In genomic region chr2:160464996-160465395, GRCh38 we compare ENCODE assay signal across 16 cellular contexts. TPM values are rescaled to one million over a fixed set of nuclear protein-coding genes. Genes with fewer than 3 reads are reported as not detected.
A peak's percentile ranks its signal among the peaks of the same experiment; 100 is the strongest.
DNase-seq lines count a peak whose midpoint lies in the region; ATAC-seq, FAIRE-seq and TF ChIP-seq lines count a peak whose summit lies in the region.
"Had no signal": no experiment of that assay in that cellular context is flagged by ENCODE, and none has a peak within 500 bp of the region (broad histone marks: within the 10 kb centered on the region; RNA-seq: fewer than 3 reads in every experiment).

No MANE protein-coding gene starts in this region.

- H3K4me3 Mint-ChIP-seq in stimulated activated naive CD8-positive, alpha-beta T cell treated with anti-CD3 and anti-CD28 coated beads, Interleukin-15, amount 100 ng/mL, for 72 hours = no peak overlapping the region
- no peak overlapping the region for H3K4me3 Mint-ChIP-seq in astrocyte (ENCODE audit: unreplicated experiment)
- H3K4me3 Mint-ChIP-seq: IgD-negative memory B cell; neural progenitor cell; stimulated activated naive B cell treated with anti-CD40 and anti-IgM and Interleukin-4, amounts not matched to agents 10 μg/mL and 1 μg/mL and 100 μg/mL, for 72 hours had no signal

- ATAC-seq in stimulated activated naive CD8-positive, alpha-beta T cell treated with anti-CD3 and anti-CD28 coated beads, Interleukin-15, amount 100 ng/mL, for 72 hours = peak; percentile 41
- no peak for ATAC-seq in stimulated activated naive CD8-positive, alpha-beta T cell treated with anti-CD3 and anti-CD28 coated beads, Interleukin-15, Interleukin-2, amounts not matched to agents 100 U/mL and 50 U/mL, for 24 hours
- ATAC-seq in HG02642 (IDR thresholded peaks at IDR 0.05; ENCODE audit: poor library complexity, unreplicated experiment) = no peak
- ATAC-seq: stimulated activated naive B cell treated with anti-CD40 and anti-IgM and Interleukin-4, amounts not matched to agents 10 μg/mL and 1 μg/mL and 100 μg/mL, for 72 hours had no signal

- no peaks in the 10 kb centered on the region for H3K9me3 ChIP-seq in astrocyte (ENCODE audit: insufficient read depth, low read depth, low read length)
- no peaks in the 10 kb centered on the region for H3K9me3 ChIP-seq in keratinocyte (ENCODE audit: control insufficient read depth, low read depth, low read length)

- TF ChIP-seq CTCF in astrocyte (IDR thresholded peaks at IDR 0.05; ENCODE audit: insufficient read depth, low read depth, low read length) = no peak
- TF ChIP-seq CTCF in keratinocyte (optimal IDR thresholded peaks at IDR 0.05 in 1 of 3, IDR thresholded peaks at IDR 0.05 in 1 of 3, conservative IDR thresholded peaks at IDR 0.05 in 1 of 3; ENCODE audit: extremely low read depth in 1 of 3, insufficient read depth in 2 of 3, low read length in 3 of 3) = no peak

- H3K4me1 ChIP-seq in astrocyte (ENCODE audit: insufficient read depth, low read length) (no peaks in the 10 kb centered on the region), keratinocyte (ENCODE audit: control insufficient read depth, extremely low read depth, insufficient read depth, low read length) (peaks cover 17% of the 10 kb centered on the region)
- H3K4me1 ChIP-seq: neural progenitor cell had no signal

- no peaks in the 10 kb centered on the region for H3K36me3 ChIP-seq in astrocyte (ENCODE audit: insufficient read depth, low read length)
- H3K36me3 ChIP-seq in keratinocyte (ENCODE audit: control insufficient read depth in 2 of 2, extremely low read depth in 1 of 2, insufficient read depth in 2 of 2, low read length in 2 of 2) = no peaks in the 10 kb centered on the region
- H3K36me3 ChIP-seq: neural progenitor cell had no signal

- H3K36me3 Mint-ChIP-seq in astrocyte (ENCODE audit: low read depth, unreplicated experiment) = no peaks in the 10 kb centered on the region
- H3K36me3 Mint-ChIP-seq: IgD-negative memory B cell; stimulated activated naive B cell treated with anti-CD40 and anti-IgM and Interleukin-4, amounts not matched to agents 10 μg/mL and 1 μg/mL and 100 μg/mL, for 72 hours had no signal

- H3K79me2 ChIP-seq in astrocyte (ENCODE audit: insufficient read depth, low read length) (peaks cover 95% of the 10 kb centered on the region), keratinocyte (ENCODE audit: control insufficient read depth, insufficient read depth, low read length) (peaks cover 75% of the 10 kb centered on the region)

- no peaks in the 10 kb centered on the region for H3K27me3 Mint-ChIP-seq in stimulated activated naive CD8-positive, alpha-beta T cell treated with anti-CD3 and anti-CD28 coated beads, Interleukin-15, amount 100 ng/mL, for 72 hours
- no peaks in the 10 kb centered on the region for H3K27me3 Mint-ChIP-seq in astrocyte (ENCODE audit: low read depth, unreplicated experiment)

- no peak for DNase-seq in stimulated activated naive CD8-positive, alpha-beta T cell treated with anti-CD3 and anti-CD28 coated beads, Interleukin-15, amount 100 ng/mL, for 72 hours
- no peak for DNase-seq in stimulated activated naive CD8-positive, alpha-beta T cell treated with anti-CD3 and anti-CD28 coated beads, Interleukin-15, Interleukin-2, amounts not matched to agents 100 U/mL and 50 U/mL, for 24 hours
- peak; percentile 21 for DNase-seq in astrocyte (ENCODE audit: low read depth)
- no peak for DNase-seq in keratinocyte (ENCODE audit: low read depth, low spot score)
- no peak for DNase-seq in MV-4-11 (lab: John Stamatoyannopoulos, UW)
- no peak for DNase-seq in activated CD4-positive, alpha-beta T cell treated with anti-CD3 and anti-CD28 coated beads, Interleukin-2, amount 50 U/mL, for 48 hours
- DNase-seq: AML-193; amygdala; COR-L47; NCI-H1092; NCI-H524; stimulated activated naive B cell treated with anti-CD40 and anti-IgM and Interleukin-4, amounts not matched to agents 10 μg/mL and 1 μg/mL and 100 μg/mL, for 72 hours had no signal

- H3K9me3 Mint-ChIP-seq in stimulated activated naive CD8-positive, alpha-beta T cell treated with anti-CD3 and anti-CD28 coated beads, Interleukin-15, amount 100 ng/mL, for 72 hours = no peaks in the 10 kb centered on the region
- H3K9me3 Mint-ChIP-seq in astrocyte (ENCODE audit: unreplicated experiment) = no peaks in the 10 kb centered on the region
- H3K9me3 Mint-ChIP-seq: IgD-negative memory B cell; neural progenitor cell; stimulated activated naive B cell treated with anti-CD40 and anti-IgM and Interleukin-4, amounts not matched to agents 10 μg/mL and 1 μg/mL and 100 μg/mL, for 72 hours had no signal

- H3K4me3 ChIP-seq in astrocyte (ENCODE audit: insufficient read depth, low read depth, low read length) (no peak overlapping the region), keratinocyte (ENCODE audit: control insufficient read depth in 2 of 3, extremely low read depth in 1 of 3, insufficient read depth in 2 of 3, low read depth in 1 of 3, low read length in 3 of 3) (no peak overlapping the region)
- H3K4me3 ChIP-seq: neural progenitor cell had no signal

- H3K27me3 ChIP-seq in astrocyte (ENCODE audit: insufficient read depth, low read length) (no peaks in the 10 kb centered on the region), keratinocyte (ENCODE audit: control insufficient read depth, extremely low read depth, insufficient read depth, low read length) (no peaks in the 10 kb centered on the region)
- H3K27me3 ChIP-seq: neural progenitor cell had no signal

- H3K9me1 ChIP-seq in keratinocyte (ENCODE audit: control insufficient read depth, extremely low read depth, insufficient read depth, low read length) = no peaks in the 10 kb centered on the region

- peaks cover 61% of the 10 kb centered on the region for H3K4me1 Mint-ChIP-seq in stimulated activated naive CD8-positive, alpha-beta T cell treated with anti-CD3 and anti-CD28 coated beads, Interleukin-15, amount 100 ng/mL, for 72 hours
- H3K4me1 Mint-ChIP-seq in astrocyte (ENCODE audit: low read depth, unreplicated experiment) = peaks cover 16% of the 10 kb centered on the region
- H3K4me1 Mint-ChIP-seq: IgD-negative memory B cell; neural progenitor cell; stimulated activated naive B cell treated with anti-CD40 and anti-IgM and Interleukin-4, amounts not matched to agents 10 μg/mL and 1 μg/mL and 100 μg/mL, for 72 hours had no signal

- H3K4me2 ChIP-seq in astrocyte (ENCODE audit: low read length) (no peak overlapping the region), keratinocyte (ENCODE audit: control insufficient read depth, extremely low read depth, insufficient read depth, low read depth, low read length) (peak overlapping the region; percentile 6)
- H3K4me2 ChIP-seq: neural progenitor cell had no signal

- FAIRE-seq in astrocyte (lab: Jason Lieb, UNC) (peak; percentile 5), keratinocyte (lab: Jason Lieb, UNC) (peak; percentile 85)
- FAIRE-seq: H54 had no signal

- H4K20me1 ChIP-seq in astrocyte (ENCODE audit: insufficient read depth, low read length) (peaks cover 94% of the 10 kb centered on the region), keratinocyte (ENCODE audit: control insufficient read depth, extremely low read depth, insufficient read depth, low read length) (no peaks in the 10 kb centered on the region)

- H2AFZ ChIP-seq in astrocyte (ENCODE audit: low read depth, low read length) (no peak overlapping the region), keratinocyte (ENCODE audit: control insufficient read depth, low read length) (no peak overlapping the region)
- H2AFZ ChIP-seq: neural progenitor cell had no signal

- peak overlapping the region in 1 of 2 donors; percentile 13 for H3K27ac Mint-ChIP-seq in stimulated activated naive CD8-positive, alpha-beta T cell treated with anti-CD3 and anti-CD28 coated beads, Interleukin-15, amount 100 ng/mL, for 72 hours
- no peak overlapping the region for H3K27ac Mint-ChIP-seq in astrocyte (ENCODE audit: unreplicated experiment)
- H3K27ac Mint-ChIP-seq: IgD-negative memory B cell; neural progenitor cell; stimulated activated naive B cell treated with anti-CD40 and anti-IgM and Interleukin-4, amounts not matched to agents 10 μg/mL and 1 μg/mL and 100 μg/mL, for 72 hours had no signal

- dilution Hi-C loops in keratinocyte (cut with MboI; ENCODE audit: extremely low pct_ligation_motif_present, low sequenced_read_pairs) = no loop called here

- H3K27ac ChIP-seq in astrocyte (ENCODE audit: low read depth, low read length) (no peak overlapping the region), keratinocyte (ENCODE audit: control insufficient read depth, insufficient read depth, low read length) (peak overlapping the region; percentile 58)
- H3K27ac ChIP-seq: neural progenitor cell had no signal

- no peak overlapping the region for H3K9ac ChIP-seq in astrocyte (ENCODE audit: low read length)
- no peak overlapping the region for H3K9ac ChIP-seq in keratinocyte (ENCODE audit: control insufficient read depth, extremely low read depth, insufficient read depth, low read length)
- H3K9ac ChIP-seq: neural progenitor cell had no signal

RNA-seq across cellular contexts. Expression of gene RBMS1, which starts 28.6 kb away (rescaled TPM):
- total RNA-seq in astrocyte = 148 and 152 TPM in 2 replicates
- 70.9 to 92.1 TPM (median 89.1 TPM) in 3 replicates for polyA plus RNA-seq in keratinocyte
- polyA plus RNA-seq in keratinocyte (2011; ENCODE audit: low read depth) = 60.1 TPM
- 54.0 and 93.4 TPM in 2 replicates for polyA plus RNA-seq in keratinocyte (2011; cell fraction: cytosol; rRNA removed)
- 106 and 135 TPM in 2 replicates for polyA plus RNA-seq in keratinocyte (2011; cell fraction: nucleus; rRNA removed)
- 43.3 and 53.3 TPM in 2 replicates for polyA plus RNA-seq in keratinocyte (2012; ENCODE audit: low replicate concordance)
- polyA minus RNA-seq in keratinocyte = 41.3 to 155 TPM (median 84.3 TPM) in 3 replicates
- polyA minus RNA-seq in keratinocyte (2011; cell fraction: cytosol; rRNA and poly(A)+ RNA removed) = 41.4 TPM
- polyA minus RNA-seq in keratinocyte (2011; cell fraction: nucleus; rRNA and poly(A)+ RNA removed) = 83.4 and 167 TPM in 2 replicates
